In the genomic region with DNA sequence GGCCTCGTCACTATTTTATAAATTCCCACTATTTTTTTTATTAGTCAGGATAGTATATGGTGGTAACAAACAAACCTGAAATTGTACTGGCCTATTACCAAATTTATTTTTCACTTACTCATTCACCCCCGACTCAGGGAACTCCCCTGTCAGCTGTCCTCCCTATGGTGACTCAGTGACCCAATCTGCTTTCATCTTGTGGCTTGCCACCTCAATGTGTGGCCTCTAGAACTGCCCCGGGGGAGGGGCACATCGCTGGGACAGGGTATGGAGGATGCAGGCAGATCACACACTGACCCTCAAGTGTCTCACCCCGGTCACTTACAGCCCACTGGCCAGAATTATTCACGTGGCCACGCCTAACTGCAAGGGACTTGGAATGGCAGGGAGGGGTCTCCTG, we compare ENCODE assay signal across 7 cellular contexts.
DNase-seq lines count a peak whose midpoint lies in the region; ATAC-seq and TF ChIP-seq lines count a peak whose summit lies in the region.

No MANE protein-coding gene starts in this region.

- no peak overlapping the region for H3K4me3 ChIP-seq in NB4 (ENCODE audit: low read depth, low read length)

- DNase-seq in NB4 (ENCODE audit: low read depth) = peak; percentile 77
- peak; percentile 80 to 81 for DNase-seq in activated T-cell treated with anti-CD3 and anti-CD28 coated beads, Interleukin-2, amount 50 U/mL, for 48 hours
- peak; percentile 64 for DNase-seq in kidney tubule cell (ENCODE audit: low spot score)
- peak; percentile 21 for DNase-seq in stimulated activated naive B cell treated with anti-CD40 and anti-IgM and Interleukin-4, amounts not matched to agents 10 μg/mL and 1 μg/mL and 100 μg/mL, for 72 hours
- DNase-seq in progenitor cell of endocrine pancreas (ENCODE audit: low spot score, unreplicated experiment) = no peak

- no peak for TF ChIP-seq POLR2A in NB4 (IDR thresholded peaks at IDR 0.05; ENCODE audit: extremely low read depth, insufficient read length)

- H3K27ac Mint-ChIP-seq in stimulated activated naive B cell treated with anti-CD40 and anti-IgM and Interleukin-4, amounts not matched to agents 10 μg/mL and 1 μg/mL and 100 μg/mL, for 72 hours = no peak overlapping the region
- H3K27ac Mint-ChIP-seq in progenitor cell of endocrine pancreas = no peak overlapping the region

- peaks cover 0 to 3% of the 10 kb centered on the region in 2 donors for H3K36me3 Mint-ChIP-seq in stimulated activated naive B cell treated with anti-CD40 and anti-IgM and Interleukin-4, amounts not matched to agents 10 μg/mL and 1 μg/mL and 100 μg/mL, for 72 hours
- H3K36me3 Mint-ChIP-seq in progenitor cell of endocrine pancreas (ENCODE audit: insufficient read depth) = peaks cover 1% of the 10 kb centered on the region

- H3K9me3 Mint-ChIP-seq in stimulated activated naive B cell treated with anti-CD40 and anti-IgM and Interleukin-4, amounts not matched to agents 10 μg/mL and 1 μg/mL and 100 μg/mL, for 72 hours = no peaks in the 10 kb centered on the region
- no peaks in the 10 kb centered on the region for H3K9me3 Mint-ChIP-seq in progenitor cell of endocrine pancreas (ENCODE audit: low read depth)

- peak in 1 of 2 donors; percentile 18 for ATAC-seq in stimulated activated naive B cell treated with anti-CD40 and anti-IgM and Interleukin-4, amounts not matched to agents 10 μg/mL and 1 μg/mL and 100 μg/mL, for 72 hours (replicated peaks)
- ATAC-seq in GM21381 (IDR thresholded peaks at IDR 0.05; ENCODE audit: unreplicated experiment) = no peak
- no peak for ATAC-seq in GM19455 (IDR thresholded peaks at IDR 0.05; ENCODE audit: unreplicated experiment)

- peaks cover 30 to 45% of the 10 kb centered on the region in 2 donors for H3K4me1 Mint-ChIP-seq in stimulated activated naive B cell treated with anti-CD40 and anti-IgM and Interleukin-4, amounts not matched to agents 10 μg/mL and 1 μg/mL and 100 μg/mL, for 72 hours
- peaks cover 28% of the 10 kb centered on the region for H3K4me1 Mint-ChIP-seq in progenitor cell of endocrine pancreas (ENCODE audit: low read depth)

- H3K4me3 Mint-ChIP-seq in stimulated activated naive B cell treated with anti-CD40 and anti-IgM and Interleukin-4, amounts not matched to agents 10 μg/mL and 1 μg/mL and 100 μg/mL, for 72 hours = no peak overlapping the region
- no peak overlapping the region for H3K4me3 Mint-ChIP-seq in progenitor cell of endocrine pancreas (ENCODE audit: low read depth)

- peaks cover 5 to 16% of the 10 kb centered on the region in 2 donors for H3K27me3 Mint-ChIP-seq in stimulated activated naive B cell treated with anti-CD40 and anti-IgM and Interleukin-4, amounts not matched to agents 10 μg/mL and 1 μg/mL and 100 μg/mL, for 72 hours
- H3K27me3 Mint-ChIP-seq in progenitor cell of endocrine pancreas = no peaks in the 10 kb centered on the region

- no peak for TF ChIP-seq CTCF in NB4 (IDR thresholded peaks at IDR 0.05; ENCODE audit: low read depth, low read length)
- no peak for TF ChIP-seq CTCF in progenitor cell of endocrine pancreas (IDR thresholded peaks at IDR 0.05; ENCODE audit: unreplicated experiment)
